ENCODE assay signal across 12 cellular contexts in genomic region chr17:21037117-21037803, GRCh38. TPM values are rescaled to one million over a fixed set of nuclear protein-coding genes. Genes with fewer than 3 reads are reported as not detected.
DNase-seq lines count a peak whose midpoint lies in the region; ATAC-seq and TF ChIP-seq lines count a peak whose summit lies in the region.
"Had no signal": no experiment of that assay in that cellular context is flagged by ENCODE, and none has a peak within 500 bp of the region (broad histone marks: within the 10 kb centered on the region; RNA-seq: fewer than 3 reads in every experiment).

No MANE protein-coding gene starts in this region.

- H3K9me3 Mint-ChIP-seq in activated naive CD4-positive, alpha-beta T cell treated with anti-CD3 and anti-CD28 coated beads, Interleukin-2, amount 50 U/mL, for 24 hours = no peaks in the 10 kb centered on the region
- no peaks in the 10 kb centered on the region for H3K9me3 Mint-ChIP-seq in activated CD4-positive, alpha-beta memory T cell treated with anti-CD3 and anti-CD28 coated beads for 36 hours
- H3K9me3 Mint-ChIP-seq: effector memory CD8-positive, alpha-beta T cell had no signal

- H3K4me1 Mint-ChIP-seq in activated naive CD4-positive, alpha-beta T cell treated with anti-CD3 and anti-CD28 coated beads, Interleukin-2, amount 50 U/mL, for 24 hours = peaks cover 72% of the 10 kb centered on the region
- H3K4me1 Mint-ChIP-seq in activated CD4-positive, alpha-beta memory T cell treated with anti-CD3 and anti-CD28 coated beads for 36 hours (ENCODE audit: low read depth) = peaks cover 65% of the 10 kb centered on the region

- H3K27me3 Mint-ChIP-seq in activated naive CD4-positive, alpha-beta T cell treated with anti-CD3 and anti-CD28 coated beads, Interleukin-2, amount 50 U/mL, for 24 hours = no peaks in the 10 kb centered on the region
- H3K27me3 Mint-ChIP-seq in activated CD4-positive, alpha-beta memory T cell treated with anti-CD3 and anti-CD28 coated beads for 36 hours = no peaks in the 10 kb centered on the region
- H3K27me3 Mint-ChIP-seq: effector memory CD8-positive, alpha-beta T cell had no signal

- H2AFZ ChIP-seq in hepatocyte = no peak overlapping the region

- H3K79me2 ChIP-seq in hepatocyte = peaks cover 99% of the 10 kb centered on the region

- DNase-seq in activated naive CD4-positive, alpha-beta T cell treated with Interleukin-2 at 50 U/mL for 16 hours = no peak
- DNase-seq in activated CD4-positive, alpha-beta memory T cell treated with anti-CD3 and anti-CD28 coated beads for 36 hours = no peak
- no peak for DNase-seq in hepatocyte (ENCODE audit: low spot score)
- DNase-seq in tibial artery = no peak
- no peak for DNase-seq in nucleus accumbens (lab: John Stamatoyannopoulos, UW)
- no peak for DNase-seq in stimulated activated naive CD4-positive, alpha-beta T cell treated with Interleukin-2 at 50 U/mL for 16 hours (lab: John Stamatoyannopoulos, UW)
- DNase-seq: effector memory CD8-positive, alpha-beta T cell; GOT3; NCI-H446 had no signal

- CTCF ChIA-PET in activated CD4-positive, alpha-beta memory T cell treated with anti-CD3 and anti-CD28 coated beads for 36 hours (lab: Charles Lee) = interaction anchor here (1.0 to 1.4 kb wide), 2 partner anchors 62 to 82 kb away, joined by 3 read pairs; no protein-coding TSS in a partner anchor

- H3K36me3 ChIP-seq in hepatocyte (replicated peaks; ENCODE audit: insufficient read depth, low read depth) (no peaks in the 10 kb centered on the region), tibial artery (peaks cover 0 to 6% (median 4%) of the 10 kb centered on the region in 3 donors)

- H3K27ac ChIP-seq in hepatocyte (no peak overlapping the region), tibial artery (peak overlapping the region; percentile 18 to 23)

- H3K4me3 Mint-ChIP-seq in activated naive CD4-positive, alpha-beta T cell treated with anti-CD3 and anti-CD28 coated beads, Interleukin-2, amount 50 U/mL, for 24 hours = peak overlapping the region; percentile 8
- H3K4me3 Mint-ChIP-seq in activated CD4-positive, alpha-beta memory T cell treated with anti-CD3 and anti-CD28 coated beads for 36 hours = no peak overlapping the region
- H3K4me3 Mint-ChIP-seq: effector memory CD8-positive, alpha-beta T cell had no signal

- H3K27ac Mint-ChIP-seq in activated naive CD4-positive, alpha-beta T cell treated with anti-CD3 and anti-CD28 coated beads, Interleukin-2, amount 50 U/mL, for 24 hours = no peak overlapping the region
- peak overlapping the region; percentile 26 for H3K27ac Mint-ChIP-seq in activated CD4-positive, alpha-beta memory T cell treated with anti-CD3 and anti-CD28 coated beads for 36 hours

- peak overlapping the region; percentile 50 for H3K4me2 ChIP-seq in hepatocyte

- no peak for ATAC-seq in GM21423 (IDR thresholded peaks at IDR 0.05; ENCODE audit: unreplicated experiment)
- ATAC-seq: effector memory CD8-positive, alpha-beta T cell; Right ventricle myocardium inferior had no signal

- H3K36me3 Mint-ChIP-seq in activated naive CD4-positive, alpha-beta T cell treated with anti-CD3 and anti-CD28 coated beads, Interleukin-2, amount 50 U/mL, for 24 hours = no peaks in the 10 kb centered on the region
- peaks cover 15% of the 10 kb centered on the region for H3K36me3 Mint-ChIP-seq in activated CD4-positive, alpha-beta memory T cell treated with anti-CD3 and anti-CD28 coated beads for 36 hours

- H3K4me3 ChIP-seq in hepatocyte = no peak overlapping the region
- H3K4me3 ChIP-seq in tibial artery = peak overlapping the region in 1 of 2 donors; percentile 7

- H3K4me1 ChIP-seq in hepatocyte (ENCODE audit: insufficient read depth) (peaks cover 63% of the 10 kb centered on the region), tibial artery (peaks cover 0 to 85% (median 74%) of the 10 kb centered on the region in 4 donors)

- intact Hi-C loops in activated CD4-positive, alpha-beta memory T cell treated with anti-CD3 and anti-CD28 coated beads for 36 hours (cut with micrococcal nuclease) = no loop called here
- intact Hi-C loops in tibial artery (cut with DNase I; ENCODE audit: low total_unique reads) = no loop called here

- H3K9me3 ChIP-seq in hepatocyte (ENCODE audit: low read depth) (no peaks in the 10 kb centered on the region), tibial artery (no peaks in the 10 kb centered on the region)

- H4K20me1 ChIP-seq in hepatocyte (ENCODE audit: insufficient read depth, poor library complexity, severe bottlenecking) = peaks cover 99% of the 10 kb centered on the region

- TF ChIP-seq CTCF in hepatocyte (IDR thresholded peaks at IDR 0.05; ENCODE audit: poor library complexity) = no peak
- no peak for TF ChIP-seq CTCF in tibial artery (IDR thresholded peaks at IDR 0.05)

- no peaks in the 10 kb centered on the region for H3K9me2 ChIP-seq in hepatocyte (replicated peaks; ENCODE audit: insufficient read depth)

- 76% methylated on average over 8 of the region's 8 CpGs for WGBS in hepatocyte (ENCODE audit: low lambda C conversion rate, missing lambda C conversion rate)

- H3K27me3 ChIP-seq in hepatocyte (no peaks in the 10 kb centered on the region), tibial artery (no peaks in the 10 kb centered on the region)

- POLR2A ChIA-PET in activated CD4-positive, alpha-beta memory T cell treated with anti-CD3 and anti-CD28 coated beads for 36 hours (lab: Charles Lee) = no interaction called here

RNA-seq across cellular contexts. Expression of gene USP22, which starts 5.6 kb away (rescaled TPM):
- 100 to 1,000 TPM; 120 to 124 TPM for total RNA-seq in activated CD4-positive, alpha-beta memory T cell treated with anti-CD3 and anti-CD28 coated beads for 36 hours
- 142 and 157 TPM in 2 replicates for total RNA-seq in hepatocyte
- polyA plus RNA-seq in hepatocyte = 84.0 and 84.9 TPM in 2 replicates
